Comparison of ENCODE assay signal across 28 cellular contexts in genomic region chr13:110028311-110028710, GRCh38.
"Had no signal": no experiment of that assay in that cellular context is flagged by ENCODE, and none has a peak within 500 bp of the region (broad histone marks: within the 10 kb centered on the region; RNA-seq: fewer than 3 reads in every experiment).

No MANE protein-coding gene starts in this region.

- H3K9me3 Mint-ChIP-seq: naive B cell; naive thymus-derived CD8-positive, alpha-beta T cell; natural killer cell treated with Interleukin-12 subunit alpha and Interleukin-12 subunit beta and Interleukin-15 and Interleukin-18, amount 100 ng/mL, for 72 hours; neural crest cell; stimulated activated effector memory CD8-positive, alpha-beta T cell treated with anti-CD3 and anti-CD28 coated beads, Interleukin-12 subunit alpha, Interleukin-12 subunit beta, amount 100 ng/mL, for 72 hours; stimulated activated naive B cell treated with anti-CD40 and anti-IgM and Interleukin-4, amounts not matched to agents 10 μg/mL and 1 μg/mL and 100 μg/mL, for 72 hours; stimulated activated naive CD8-positive, alpha-beta T cell treated with anti-CD3 and anti-CD28 coated beads, Interleukin-15, Interleukin-2, amounts not matched to agents 100 ng/mL and 50 ng/mL, for 24 hours had no signal

- H3K27ac Mint-ChIP-seq: naive thymus-derived CD8-positive, alpha-beta T cell; natural killer cell treated with Interleukin-12 subunit alpha and Interleukin-12 subunit beta and Interleukin-15 and Interleukin-18, amount 100 ng/mL, for 72 hours; nephron progenitor cell; stimulated activated effector memory CD8-positive, alpha-beta T cell treated with anti-CD3 and anti-CD28 coated beads, Interleukin-12 subunit alpha, Interleukin-12 subunit beta, amount 100 ng/mL, for 72 hours; stimulated activated naive B cell treated with anti-CD40 and anti-IgM and Interleukin-4, amounts not matched to agents 10 μg/mL and 1 μg/mL and 100 μg/mL, for 72 hours; stimulated activated naive CD8-positive, alpha-beta T cell treated with anti-CD3 and anti-CD28 coated beads, Interleukin-15, Interleukin-2, amounts not matched to agents 100 ng/mL and 50 ng/mL, for 24 hours had no signal

- H3K9me3 ChIP-seq: neutrophil, pancreas, psoas muscle, right lobe of liver, sigmoid colon, stomach, testis, thyroid gland, tibial nerve, upper lobe of left lung, vagina had no signal

- H3K4me3 Mint-ChIP-seq: naive B cell; naive thymus-derived CD8-positive, alpha-beta T cell; natural killer cell treated with Interleukin-12 subunit alpha and Interleukin-12 subunit beta and Interleukin-15 and Interleukin-18, amount 100 ng/mL, for 72 hours; nephron progenitor cell; neural crest cell; stimulated activated effector memory CD8-positive, alpha-beta T cell treated with anti-CD3 and anti-CD28 coated beads, Interleukin-12 subunit alpha, Interleukin-12 subunit beta, amount 100 ng/mL, for 72 hours; stimulated activated naive B cell treated with anti-CD40 and anti-IgM and Interleukin-4, amounts not matched to agents 10 μg/mL and 1 μg/mL and 100 μg/mL, for 72 hours; stimulated activated naive CD8-positive, alpha-beta T cell treated with anti-CD3 and anti-CD28 coated beads, Interleukin-15, Interleukin-2, amounts not matched to agents 100 ng/mL and 50 ng/mL, for 24 hours had no signal

- H3K27ac ChIP-seq: neutrophil, pancreas, psoas muscle, right lobe of liver, sigmoid colon, stomach, testis, thyroid gland, upper lobe of left lung, vagina had no signal

- DNase-seq: naive B cell; naive thymus-derived CD8-positive, alpha-beta T cell; nephron progenitor cell; nucleus accumbens; pancreas; psoas muscle; right cardiac atrium; right lobe of liver; sigmoid colon; small intestine; stimulated activated CD4-positive, alpha-beta T cell treated with anti-CD3 and anti-CD28 coated beads, Interleukin-15, amount 100 ng/mL, for 24 hours; stimulated activated CD4-positive, alpha-beta T cell treated with anti-CD3 and anti-CD28 coated beads, Interleukin-2, amount 100 ng/mL, for 24 hours; stimulated activated CD4-positive, alpha-beta T cell treated with anti-CD3 and anti-CD28 coated beads, Interleukin-2, amount 100 ng/mL, for 48 hours; stimulated activated CD4-positive, alpha-beta T cell treated with anti-CD3 and anti-CD28 coated beads, Interleukin-4, amount 100 ng/mL, for 24 hours; stimulated activated naive B cell treated with anti-CD40 and anti-IgM and Interleukin-4, amounts not matched to agents 10 μg/mL and 1 μg/mL and 100 μg/mL, for 72 hours; stimulated activated naive CD4-positive, alpha-beta T cell treated with Interleukin-2 at 50 U/mL for 16 hours; stomach; testis; thyroid gland; trophoblast cell; upper lobe of left lung had no signal

- H3K4me1 ChIP-seq: pancreas, right lobe of liver, testis, thyroid gland, upper lobe of left lung had no signal

- H3K36me3 Mint-ChIP-seq: naive B cell; naive thymus-derived CD8-positive, alpha-beta T cell; natural killer cell treated with Interleukin-12 subunit alpha and Interleukin-12 subunit beta and Interleukin-15 and Interleukin-18, amount 100 ng/mL, for 72 hours; stimulated activated effector memory CD8-positive, alpha-beta T cell treated with anti-CD3 and anti-CD28 coated beads, Interleukin-12 subunit alpha, Interleukin-12 subunit beta, amount 100 ng/mL, for 72 hours; stimulated activated naive B cell treated with anti-CD40 and anti-IgM and Interleukin-4, amounts not matched to agents 10 μg/mL and 1 μg/mL and 100 μg/mL, for 72 hours had no signal

- H3K4me3 ChIP-seq: pancreas, psoas muscle, right lobe of liver, sigmoid colon, stomach, testis, thyroid gland, tibial nerve, upper lobe of left lung, vagina had no signal

- ATAC-seq: naive thymus-derived CD8-positive, alpha-beta T cell; natural killer cell treated with Interleukin-12 subunit alpha and Interleukin-12 subunit beta and Interleukin-15 and Interleukin-18, amount 100 ng/mL, for 72 hours; pancreas; psoas muscle; right cardiac atrium; right lobe of liver; stimulated activated effector memory CD8-positive, alpha-beta T cell treated with anti-CD3 and anti-CD28 coated beads, Interleukin-12 subunit alpha, Interleukin-12 subunit beta, amount 100 ng/mL, for 72 hours; stimulated activated naive B cell treated with anti-CD40 and anti-IgM and Interleukin-4, amounts not matched to agents 10 μg/mL and 1 μg/mL and 100 μg/mL, for 72 hours had no signal

- H3K36me3 ChIP-seq: neutrophil, pancreas, right lobe of liver, sigmoid colon, stomach, thyroid gland, tibial nerve, upper lobe of left lung, vagina had no signal

- H3K27me3 Mint-ChIP-seq: naive B cell; stimulated activated naive B cell treated with anti-CD40 and anti-IgM and Interleukin-4, amounts not matched to agents 10 μg/mL and 1 μg/mL and 100 μg/mL, for 72 hours; stimulated activated naive CD8-positive, alpha-beta T cell treated with anti-CD3 and anti-CD28 coated beads, Interleukin-15, Interleukin-2, amounts not matched to agents 100 ng/mL and 50 ng/mL, for 24 hours had no signal

- H3K27me3 ChIP-seq: neutrophil, pancreas, right lobe of liver, sigmoid colon, stomach, testis, thyroid gland, tibial nerve, vagina had no signal

- H3K4me1 Mint-ChIP-seq: stimulated activated effector memory CD8-positive, alpha-beta T cell treated with anti-CD3 and anti-CD28 coated beads, Interleukin-12 subunit alpha, Interleukin-12 subunit beta, amount 100 ng/mL, for 72 hours had no signal
